Comparison of ENCODE assay signal across 2 cellular contexts in the genomic region with DNA sequence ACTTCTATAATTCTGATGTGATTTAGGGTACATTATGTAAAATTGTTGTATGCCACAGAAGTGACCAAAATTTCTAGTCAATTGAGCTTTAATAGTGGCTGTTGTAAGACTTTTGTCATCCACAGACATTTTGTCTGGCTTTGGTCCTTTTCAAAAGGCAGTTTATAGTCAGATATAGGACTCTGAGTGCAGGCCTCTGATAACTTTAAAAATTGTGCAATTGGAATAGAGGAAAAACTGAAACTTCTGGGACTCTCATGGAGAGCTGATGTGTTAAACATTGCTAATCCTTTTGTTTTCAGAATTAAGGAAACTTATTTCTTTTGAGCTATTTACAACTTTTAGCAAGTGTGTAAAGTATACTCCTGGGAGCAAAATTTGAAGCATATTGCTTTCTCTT.
TF ChIP-seq lines count a peak whose summit lies in the region.

No MANE protein-coding gene starts in this region.

TF ChIP-seq in SK-N-SH, 30 proteins besides CTCF, POLR2A, EP300 and RAD21 (continued from another document):
- TF ChIP-seq RFX5 (IDR thresholded peaks at IDR 0.05; ENCODE audit: low read length): no peak
- TF ChIP-seq NRF1 (IDR thresholded peaks at IDR 0.05; ENCODE audit: low read depth, low read length): no peak
- no peak for TF ChIP-seq EZH2phosphoT487 (IDR thresholded peaks at IDR 0.05; ENCODE audit: borderline replicate concordance, low read depth)
- no peak for TF ChIP-seq TCF12 (IDR thresholded peaks at IDR 0.05)

TF ChIP-seq in SK-N-SH treated with all-trans-retinoic acid at 6 μM for 48 hours, 23 proteins besides CTCF, POLR2A, EP300 and RAD21:
- TF ChIP-seq, protein P1, sequence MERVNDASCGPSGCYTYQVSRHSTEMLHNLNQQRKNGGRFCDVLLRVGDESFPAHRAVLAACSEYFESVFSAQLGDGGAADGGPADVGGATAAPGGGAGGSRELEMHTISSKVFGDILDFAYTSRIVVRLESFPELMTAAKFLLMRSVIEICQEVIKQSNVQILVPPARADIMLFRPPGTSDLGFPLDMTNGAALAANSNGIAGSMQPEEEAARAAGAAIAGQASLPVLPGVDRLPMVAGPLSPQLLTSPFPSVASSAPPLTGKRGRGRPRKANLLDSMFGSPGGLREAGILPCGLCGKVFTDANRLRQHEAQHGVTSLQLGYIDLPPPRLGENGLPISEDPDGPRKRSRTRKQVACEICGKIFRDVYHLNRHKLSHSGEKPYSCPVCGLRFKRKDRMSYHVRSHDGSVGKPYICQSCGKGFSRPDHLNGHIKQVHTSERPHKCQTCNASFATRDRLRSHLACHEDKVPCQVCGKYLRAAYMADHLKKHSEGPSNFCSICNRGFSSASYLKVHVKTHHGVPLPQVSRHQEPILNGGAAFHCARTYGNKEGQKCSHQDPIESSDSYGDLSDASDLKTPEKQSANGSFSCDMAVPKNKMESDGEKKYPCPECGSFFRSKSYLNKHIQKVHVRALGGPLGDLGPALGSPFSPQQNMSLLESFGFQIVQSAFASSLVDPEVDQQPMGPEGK (CRISPR knock-in tag; IDR thresholded peaks at IDR 0.05; ENCODE audit: borderline replicate concordance): no peak
- TF ChIP-seq OSR1 (CRISPR knock-in tag; IDR thresholded peaks at IDR 0.05): no peak
- no peak for TF ChIP-seq TCF4 (CRISPR knock-in tag; IDR thresholded peaks at IDR 0.05; ENCODE audit: borderline replicate concordance)
- TF ChIP-seq ZFP30 (CRISPR knock-in tag; IDR thresholded peaks at IDR 0.05): no peak
- no peak for TF ChIP-seq PPARA (CRISPR knock-in tag; IDR thresholded peaks at IDR 0.05; ENCODE audit: borderline replicate concordance)
TF ChIP-seq in SK-N-SH treated with all-trans-retinoic acid at 6 μM for 48 hours: peak in this region for 0.
